ENCODE assay signal across 1 cellular context in genomic region chr9:88531920-88532319, GRCh38.
TF ChIP-seq lines count a peak whose summit lies in the region.

No MANE protein-coding gene starts in this region.

TF ChIP-seq in WTC11, 78 proteins besides CTCF, POLR2A, EP300 and RAD21 (continued from another document):
- TF ChIP-seq ARID4B (CRISPR knock-in tag; IDR thresholded peaks at IDR 0.05; ENCODE audit: borderline replicate concordance): no peak
